Comparison of ENCODE assay signal across 8 cellular contexts in the genomic region with DNA sequence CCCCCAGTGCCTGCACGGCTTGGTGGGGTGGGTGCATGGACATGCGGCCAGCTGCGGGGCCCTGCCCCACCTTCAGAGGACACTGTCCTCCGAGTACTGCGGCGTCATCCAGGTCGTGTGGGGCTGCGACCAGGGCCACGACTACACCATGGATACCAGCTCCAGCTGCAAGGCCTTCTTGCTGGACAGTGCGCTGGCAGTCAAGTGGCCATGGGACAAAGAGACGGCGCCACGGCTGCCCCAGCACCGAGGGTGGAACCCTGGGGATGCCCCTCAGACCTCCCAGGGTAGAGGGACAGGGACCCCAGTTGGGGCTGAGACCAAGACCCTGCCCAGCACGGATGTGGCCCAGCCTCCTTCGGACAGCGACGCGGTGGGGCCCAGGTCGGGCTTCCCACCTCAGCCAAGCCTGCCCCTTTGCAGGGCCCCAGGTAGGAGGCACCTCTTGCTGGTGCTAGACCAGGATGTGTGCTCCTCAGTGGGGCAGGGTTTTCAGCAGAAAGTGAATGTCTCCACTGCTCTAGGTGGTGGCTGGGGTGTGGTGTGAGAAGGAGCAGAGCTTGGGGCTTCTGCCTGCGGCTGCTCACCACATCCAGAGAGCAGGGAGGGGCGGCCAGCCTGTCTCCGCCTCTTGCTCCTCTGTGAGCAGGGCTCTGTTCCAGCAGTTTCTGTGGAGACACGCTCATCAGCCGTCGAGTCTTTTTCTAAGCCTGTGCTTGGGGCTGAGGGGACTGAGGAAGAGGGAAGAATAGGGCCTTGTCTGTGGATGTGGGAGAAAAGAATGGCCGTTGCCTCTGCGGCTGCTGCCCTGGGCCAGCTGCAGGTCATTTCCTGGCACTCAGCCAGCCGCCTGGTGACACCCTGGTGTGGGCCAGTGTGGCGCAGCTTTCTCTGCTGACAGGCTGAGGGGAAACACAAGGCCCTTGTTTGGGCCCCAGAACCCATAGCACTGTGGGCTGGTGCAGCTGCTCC. TPM values are rescaled to one million over a fixed set of nuclear protein-coding genes. Genes with fewer than 3 reads are reported as not detected.
DNase-seq lines count a peak whose midpoint lies in the region; ATAC-seq, FAIRE-seq and TF ChIP-seq lines count a peak whose summit lies in the region.

No MANE protein-coding gene starts in this region.

- H3K27ac ChIP-seq in astrocyte (ENCODE audit: low read depth, low read length) (no peak overlapping the region), right lobe of liver (peak overlapping the region in 1 of 3 donors; percentile 24)

- peaks cover 19% of the 10 kb centered on the region for H3K36me3 ChIP-seq in astrocyte (ENCODE audit: insufficient read depth, low read length)
- peaks cover 0 to 34% (median 15%) of the 10 kb centered on the region in 4 donors for H3K36me3 ChIP-seq in right lobe of liver

- H2AFZ ChIP-seq in astrocyte (ENCODE audit: low read depth, low read length) = no peak overlapping the region

- H3K27me3 ChIP-seq in astrocyte (ENCODE audit: insufficient read depth, low read length) (no peaks in the 10 kb centered on the region), right lobe of liver (no peaks in the 10 kb centered on the region)

- ATAC-seq in T-helper 17 cell (peak; percentile 66), right lobe of liver (no peak), HG02852 (IDR thresholded peaks at IDR 0.05; ENCODE audit: unreplicated experiment) (no peak)
- no peak for ATAC-seq in stimulated activated memory B cell treated with anti-CD40 and anti-IgM and Interleukin-4, amounts not matched to agents 10 μg/mL and 1 μg/mL and 100 μg/mL, for 72 hours

- DNase-seq in Ammon's horn (ENCODE audit: low spot score) (peak; percentile 98), T-helper 17 cell (peak; percentile 56 to 73 (median 71)), astrocyte (ENCODE audit: low read depth) (no peak), right lobe of liver (peak in 1 of 3 donors; percentile 62), NCI-H82 treated with DMSO at 0.1 percent for 48 hours (lab: John Stamatoyannopoulos, UW; ENCODE audit: unreplicated experiment) (no peak), NCI-H1436 treated with DMSO at 0.1 percent for 48 hours (lab: John Stamatoyannopoulos, UW) (no peak)

- TF ChIP-seq CTCF in astrocyte (IDR thresholded peaks at IDR 0.05; ENCODE audit: insufficient read depth, low read depth, low read length) (no peak), right lobe of liver (IDR thresholded peaks at IDR 0.05) (no peak)

- no peak for TF ChIP-seq POLR2A in right lobe of liver (IDR thresholded peaks at IDR 0.05)

- H3K9me3 ChIP-seq in T-helper 17 cell (ENCODE audit: control insufficient read depth, low read length, poor library complexity, severe bottlenecking) (no peaks in the 10 kb centered on the region), astrocyte (ENCODE audit: insufficient read depth, low read depth, low read length) (no peaks in the 10 kb centered on the region), right lobe of liver (no peaks in the 10 kb centered on the region)

- H3K27me3 Mint-ChIP-seq in T-helper 17 cell (no peaks in the 10 kb centered on the region), astrocyte (ENCODE audit: low read depth, unreplicated experiment) (no peaks in the 10 kb centered on the region)
- H3K27me3 Mint-ChIP-seq in stimulated activated memory B cell treated with anti-CD40 and anti-IgM and Interleukin-4, amounts not matched to agents 10 μg/mL and 1 μg/mL and 100 μg/mL, for 72 hours = no peaks in the 10 kb centered on the region

- H3K4me1 Mint-ChIP-seq in T-helper 17 cell (peaks cover 22% of the 10 kb centered on the region), astrocyte (ENCODE audit: low read depth, unreplicated experiment) (peaks cover 23% of the 10 kb centered on the region)
- H3K4me1 Mint-ChIP-seq in stimulated activated memory B cell treated with anti-CD40 and anti-IgM and Interleukin-4, amounts not matched to agents 10 μg/mL and 1 μg/mL and 100 μg/mL, for 72 hours = peaks cover 29% of the 10 kb centered on the region

- no peak for FAIRE-seq in astrocyte (lab: Jason Lieb, UNC)

- peaks cover 47% of the 10 kb centered on the region for H4K20me1 ChIP-seq in astrocyte (ENCODE audit: insufficient read depth, low read length)

- intact Hi-C loops in right lobe of liver (cut with DNase I) = no loop called here

- peaks cover 7% of the 10 kb centered on the region for H3K36me3 Mint-ChIP-seq in T-helper 17 cell (ENCODE audit: low read depth)
- peaks cover 10% of the 10 kb centered on the region for H3K36me3 Mint-ChIP-seq in astrocyte (ENCODE audit: low read depth, unreplicated experiment)
- peaks cover 15% of the 10 kb centered on the region for H3K36me3 Mint-ChIP-seq in stimulated activated memory B cell treated with anti-CD40 and anti-IgM and Interleukin-4, amounts not matched to agents 10 μg/mL and 1 μg/mL and 100 μg/mL, for 72 hours

- H3K4me1 ChIP-seq in astrocyte (ENCODE audit: insufficient read depth, low read length) = peaks cover 35% of the 10 kb centered on the region
- peaks cover 0 to 31% (median 12%) of the 10 kb centered on the region in 4 donors for H3K4me1 ChIP-seq in right lobe of liver

- WGBS in right lobe of liver (ENCODE audit: insufficient coverage, low coverage, low lambda C conversion rate, missing lambda C conversion rate) = 0% methylated on average over 2 of the region's 30 CpGs

- peak overlapping the region; percentile 100 for H3K4me2 ChIP-seq in astrocyte (ENCODE audit: low read length)

- H3K4me3 Mint-ChIP-seq in T-helper 17 cell (peak overlapping the region; percentile 98), astrocyte (ENCODE audit: unreplicated experiment) (peak overlapping the region; percentile 85)
- peak overlapping the region; percentile 77 for H3K4me3 Mint-ChIP-seq in stimulated activated memory B cell treated with anti-CD40 and anti-IgM and Interleukin-4, amounts not matched to agents 10 μg/mL and 1 μg/mL and 100 μg/mL, for 72 hours

- H3K79me2 ChIP-seq in astrocyte (ENCODE audit: insufficient read depth, low read length) = peaks cover 64% of the 10 kb centered on the region

- peak overlapping the region; percentile 83 for H3K9ac ChIP-seq in astrocyte (ENCODE audit: low read length)

- H3K27ac Mint-ChIP-seq in T-helper 17 cell (peak overlapping the region; percentile 97), astrocyte (ENCODE audit: unreplicated experiment) (peak overlapping the region; percentile 69)
- H3K27ac Mint-ChIP-seq in stimulated activated memory B cell treated with anti-CD40 and anti-IgM and Interleukin-4, amounts not matched to agents 10 μg/mL and 1 μg/mL and 100 μg/mL, for 72 hours = peak overlapping the region; percentile 79

- H3K4me3 ChIP-seq in astrocyte (ENCODE audit: insufficient read depth, low read depth, low read length) (peak overlapping the region; percentile 92), right lobe of liver (peak overlapping the region; percentile 89 to 98 (median 94))

- H3K9me3 Mint-ChIP-seq in astrocyte (ENCODE audit: unreplicated experiment) = no peaks in the 10 kb centered on the region
- H3K9me3 Mint-ChIP-seq in stimulated activated memory B cell treated with anti-CD40 and anti-IgM and Interleukin-4, amounts not matched to agents 10 μg/mL and 1 μg/mL and 100 μg/mL, for 72 hours = no peaks in the 10 kb centered on the region

RNA-seq across cellular contexts. Expression of a gene that starts 2.2 kb away (rescaled TPM):
- total RNA-seq in T-helper 17 cell (100 to 1,000 TPM; 103 to 104 TPM), astrocyte (21.6 and 22.2 TPM in 2 replicates), right lobe of liver (10 to 100 TPM in 2 of 6 experiments, 1 to 10 TPM in 4; 6.9 to 13.4 (median 9.1) TPM)

RNA-seq across cellular contexts. Expression of a gene that starts 2.9 kb away (rescaled TPM):
- 10 to 100 TPM; 18.8 to 23.2 TPM for total RNA-seq in T-helper 17 cell
- total RNA-seq in astrocyte = 11.3 and 12.4 TPM in 2 replicates
- total RNA-seq in right lobe of liver = 10 to 100 TPM in 3 of 6 experiments, 1 to 10 TPM in 3; 5.6 to 12.4 (median 9.4) TPM

RNA-seq across cellular contexts. Expression of a gene that starts 22.1 kb away (rescaled TPM):
- total RNA-seq in T-helper 17 cell (10 to 100 TPM; 20.6 to 30.8 TPM), astrocyte (9.8 and 10.8 TPM in 2 replicates), right lobe of liver (10 to 100 TPM in 3 of 6 experiments, 1 to 10 TPM in 3; 5.6 to 17.9 (median 11.2) TPM)

RNA-seq across cellular contexts. Expression of a gene that starts 37.1 kb away (rescaled TPM):
- total RNA-seq in T-helper 17 cell (10 to 100 TPM; 83.0 to 86.0 TPM), astrocyte (40.5 and 41.7 TPM in 2 replicates), right lobe of liver (10 to 100 TPM; 35.0 to 72.2 (median 53.7) TPM)

Comparison
In these comparisons a context has a peak if more than half of its experiments do, and no peak if none do; other contexts are left out.
1. DNase-seq: peak in Ammon's horn (single experiment) and T-helper 17 cell (3 of 3); none in astrocyte (single experiment), NCI-H82 treated with DMSO at 0.1 percent for 48 hours (single experiment) and NCI-H1436 treated with DMSO at 0.1 percent for 48 hours (single experiment).
2. Peak in every context shown above with its lines, with median percentiles within 50 percentile points of each other: H3K27ac Mint-ChIP-seq and H3K4me3 Mint-ChIP-seq.